24 cellular contexts compared by ENCODE assay signal in the genomic region with DNA sequence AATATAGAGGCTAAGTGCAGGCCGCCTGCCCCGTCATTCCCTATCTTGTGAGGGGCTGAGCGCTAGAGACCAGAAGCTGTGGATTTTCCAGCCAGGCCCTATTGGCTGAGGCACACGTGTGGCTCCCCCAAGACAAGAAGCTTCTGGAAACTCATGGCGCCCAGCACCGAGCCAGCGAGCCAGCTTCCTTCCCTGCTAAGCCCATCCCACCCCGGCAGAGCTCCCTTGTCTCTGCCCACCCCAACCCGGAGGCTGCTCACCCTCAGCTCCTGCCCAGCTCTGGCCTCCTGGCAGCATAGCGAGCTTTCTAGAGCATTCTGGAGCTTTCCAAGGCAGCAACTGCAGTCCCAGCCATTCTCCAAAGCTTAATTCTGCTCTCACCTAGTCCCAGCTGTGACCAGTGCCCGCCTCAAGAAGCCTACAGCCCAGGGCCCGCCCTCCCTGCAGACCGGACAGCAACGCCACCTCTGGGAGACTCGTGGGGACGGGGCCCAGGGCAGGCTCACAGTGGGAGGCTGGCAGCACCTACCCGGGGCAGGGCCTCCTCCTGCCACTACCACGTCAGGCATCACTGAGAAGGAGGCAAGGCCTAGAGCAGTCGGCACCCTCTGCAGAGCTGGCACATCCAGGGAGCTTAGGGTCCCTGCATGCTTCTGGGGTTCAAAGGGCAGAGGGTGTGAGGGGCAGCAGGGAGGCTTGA. TPM values are rescaled to one million over a fixed set of nuclear protein-coding genes. Genes with fewer than 3 reads are reported as not detected.
DNase-seq lines count a peak whose midpoint lies in the region; ATAC-seq, FAIRE-seq and TF ChIP-seq lines count a peak whose summit lies in the region.
"Had no signal": no experiment of that assay in that cellular context is flagged by ENCODE, and none has a peak within 500 bp of the region (broad histone marks: within the 10 kb centered on the region; RNA-seq: fewer than 3 reads in every experiment).

No MANE protein-coding gene starts in this region.

- peak overlapping the region; percentile 7 for H2BK120ac ChIP-seq in H1 (replicated peaks; ENCODE audit: low read depth, low read length)

- DNase-seq in Right ventricle myocardium superior, result peak; percentile 40
- no peak for DNase-seq in left cardiac atrium
- DNase-seq in H1 (ENCODE audit: low read depth in 1 of 2, low spot score in 2 of 2), result no peak
- no peak for DNase-seq in H54 (ENCODE audit: insufficient read length, low spot score)
- DNase-seq in lower leg skin (ENCODE audit: low spot score in 2 of 2), result no peak
- DNase-seq: CD4-positive, alpha-beta T cell; COR-L47; DND-41; HFFc6; KBM-7; MM.1S; NCI-H1048; NCI-H1436; NCI-H187 treated with DMSO at 0.1 percent for 48 hours; NCI-H2107; NCI-H526 treated with DMSO at 0.1 percent for 48 hours; SHP77 treated with DMSO at 0.1 percent for 48 hours; SW 1271 had no signal

- ATAC-seq in Right ventricle myocardium superior (ENCODE audit: poor library complexity) (no peak), left cardiac atrium (no peak), HG02588 (IDR thresholded peaks at IDR 0.05; ENCODE audit: unreplicated experiment) (no peak)
- ATAC-seq: GM12878, HepG2 had no signal

- no peak for TF ChIP-seq RAD21 in H1 (IDR thresholded peaks at IDR 0.05 in 1 of 2, conservative IDR thresholded peaks at IDR 0.05 in 1 of 2; ENCODE audit: low read depth in 2 of 2, low read length in 2 of 2)

- H3K4ac ChIP-seq in H1 (replicated peaks; ENCODE audit: insufficient read length, low read depth, low read length), result no peak overlapping the region

- H3K27ac ChIP-seq in HEK293 (ENCODE audit: extremely low read depth, low read depth, low read length), result no peak overlapping the region
- H3K27ac ChIP-seq in H1 (ENCODE audit: low read depth, low read length), result no peak overlapping the region
- H3K27ac ChIP-seq: SK-N-MC had no signal

- 0 out of 2 replicates have a peak overlapping the region, but pooled peaks have one; percentile 48 for H2AK5ac ChIP-seq in H1 (ENCODE audit: low read depth, low read length)

- no peak for TF ChIP-seq POLR2A in H1 (IDR thresholded peaks at IDR 0.05; ENCODE audit: control extremely low read depth in 1 of 2, low read depth in 2 of 2, low read length in 2 of 2)
- TF ChIP-seq POLR2A in H54 (IDR thresholded peaks at IDR 0.05; ENCODE audit: low read depth, low read length), result no peak
- TF ChIP-seq POLR2A in lower leg skin (IDR thresholded peaks at IDR 0.05), result no peak

- no peak overlapping the region for H3K23ac ChIP-seq in H1 (ENCODE audit: insufficient read length)

- no peaks in the 10 kb centered on the region for H3K79me2 ChIP-seq in H1 (ENCODE audit: control insufficient read depth in 1 of 2, insufficient read depth in 2 of 2, low read length in 2 of 2)

- H2AFZ ChIP-seq in H1 (ENCODE audit: low read length), result no peak overlapping the region

- H3K18ac ChIP-seq in H1 (ENCODE audit: extremely low read depth, low read length), result peak overlapping the region; percentile 41

- no peaks in the 10 kb centered on the region for H3K79me1 ChIP-seq in H1 (ENCODE audit: low read depth, low read length)

- H4K91ac ChIP-seq in H1 (replicated peaks; ENCODE audit: insufficient read length, low read length), result peak overlapping the region; percentile 15

- H2BK20ac ChIP-seq in H1 (ENCODE audit: low read length), result peak overlapping the region; percentile 88; the same call in 1 of the 2 replicates

- H4K20me1 ChIP-seq in H1 (replicated peaks in 1 of 2; ENCODE audit: control insufficient read depth in 1 of 2, insufficient read depth in 2 of 2, low read length in 2 of 2), result no peaks in the 10 kb centered on the region

- H3K4me2 ChIP-seq in H1 (ENCODE audit: insufficient read depth in 1 of 2, low read depth in 2 of 2, low read length in 2 of 2), result 0 out of 4 replicates have a peak overlapping the region, but pooled peaks of 1 of the 2 experiments have one; percentile 16

- TF ChIP-seq EP300 in H1 (IDR thresholded peaks at IDR 0.05; ENCODE audit: borderline replicate concordance in 1 of 2, low read depth in 2 of 2, low read length in 2 of 2), result no peak

- H4K5ac ChIP-seq in H1 (ENCODE audit: insufficient read length, low read depth, low read length), result peak overlapping the region; percentile 29

- H3K56ac ChIP-seq in H1 (replicated peaks; ENCODE audit: insufficient read length, low read depth, low read length), result no peak overlapping the region

- peak overlapping the region; percentile 50 for H2BK15ac ChIP-seq in H1 (ENCODE audit: low read length)

- CTCF ChIA-PET in HEK293 (lab: Yijun Ruan, JAX), result interaction anchor here (0.6 to 2.5 kb wide), 13 partner anchors 10 to 895 kb away, joined by 3 to 11 read pairs (median 4); no protein-coding TSS in a partner anchor
- CTCF ChIA-PET in H1 (lab: Charles Lee; ENCODE audit: partially characterized antibody), result interaction anchor here (0.6 to 3.1 kb wide), 24 partner anchors 10 to 347 kb away, joined by 3 to 16 read pairs (median 4); no protein-coding TSS in a partner anchor

- WGBS in H1 (ENCODE audit: extremely low coverage in 1 of 2, insufficient coverage in 1 of 2, insufficient read length in 1 of 2, insufficient replicate concordance in 2 of 2, low coverage in 1 of 2, low lambda C conversion rate in 2 of 2, missing lambda C conversion rate in 1 of 2), 2 experiments, result 84% methylated on average over 18 of the region's 19 CpGs; no CpG with 5 or more reads in 1 of the 2 experiments
- WGBS in lower leg skin, 2 donors, result 72 to 80% methylated on average over 18 to 19 of the region's 19 CpGs

- H4K8ac ChIP-seq in H1 (ENCODE audit: extremely low read depth, insufficient read depth, low read length), result peak overlapping the region; percentile 28; the same call in 1 of the 2 replicates

- H3K36me3 ChIP-seq in HEK293 (ENCODE audit: control insufficient read depth in 2 of 2, insufficient read depth in 1 of 2, low read length in 2 of 2), result no peaks in the 10 kb centered on the region
- no peaks in the 10 kb centered on the region for H3K36me3 ChIP-seq in H1 (ENCODE audit: control insufficient read depth in 2 of 4, insufficient read depth in 4 of 4, low read length in 3 of 4)

- H3K9ac ChIP-seq in H1 (replicated peaks in 1 of 4; ENCODE audit: extremely low read depth in 1 of 4, low read depth in 3 of 4, low read length in 3 of 4), result no peak overlapping the region

- TF ChIP-seq CTCF in HEK293 (tag by site-specific recombination; IDR thresholded peaks at IDR 0.05), result no peak
- TF ChIP-seq CTCF in H1 (IDR thresholded peaks at IDR 0.05; ENCODE audit: control extremely low read depth in 1 of 3, insufficient read depth in 1 of 3, low read depth in 1 of 3, low read length in 3 of 3), result no peak
- TF ChIP-seq CTCF in lower leg skin (IDR thresholded peaks at IDR 0.05), result no peak

- H3K4me3 ChIP-seq in HEK293 (ENCODE audit: low read depth, low read length) (no peak overlapping the region), H1 (ENCODE audit: extremely low read depth in 1 of 4, insufficient read depth in 2 of 4, low read depth in 3 of 4, low read length in 4 of 4) (no peak overlapping the region), lower leg skin (ENCODE audit: low read depth, poor library complexity, severe bottlenecking) (no peak overlapping the region)
- H3K4me3 ChIP-seq: GM12878, SK-N-MC had no signal

- no peaks in the 10 kb centered on the region for H3K4me1 ChIP-seq in HEK293 (ENCODE audit: control insufficient read depth, insufficient read depth, low read length)
- peaks cover 3 to 21% (median 13%) of the 10 kb centered on the region in 4 experiments for H3K4me1 ChIP-seq in H1 (replicated peaks in 1 of 4; ENCODE audit: control insufficient read depth in 3 of 4, insufficient read depth in 4 of 4, low read length in 3 of 4)

- H2BK12ac ChIP-seq in H1 (ENCODE audit: low read depth, low read length), result peak overlapping the region; percentile 82; the same call in 1 of the 2 replicates

- H3K9me3 ChIP-seq in HEK293 (ENCODE audit: control insufficient read depth, insufficient read depth, low read depth, low read length) (no peaks in the 10 kb centered on the region), H1 (ENCODE audit: insufficient read depth in 2 of 2, low read depth in 1 of 2, low read length in 1 of 2) (no peaks in the 10 kb centered on the region)

- FAIRE-seq in H1 (lab: Jason Lieb, UNC) (no peak), H54 (lab: Jason Lieb, UNC) (no peak)
- FAIRE-seq: A204.1, GM12878, HepG2 had no signal

- no peak overlapping the region for H3K14ac ChIP-seq in H1 (ENCODE audit: insufficient read length)

- peaks cover 2% of the 10 kb centered on the region; the same call in 1 of the 2 replicates for H3K23me2 ChIP-seq in H1 (ENCODE audit: low read depth, low read length)

- H2BK5ac ChIP-seq in H1 (ENCODE audit: low read depth, low read length), result peak overlapping the region; percentile 90; the same call in 1 of the 2 replicates

- intact Hi-C loops in Right ventricle myocardium superior (cut with DNase I), result no loop called here
- intact Hi-C loops in left cardiac atrium (cut with DNase I), result loop anchor here in 1 of 2 donors (5.0 to 10.0 kb wide), 2 partner anchors 57 to 140 kb away; no protein-coding TSS in a partner anchor
- intact Hi-C loops in lower leg skin (cut with DNase I; ENCODE audit: low total_unique reads), result no loop called here

- H3K27me3 ChIP-seq in H1 (replicated peaks in 1 of 4; ENCODE audit: control insufficient read depth in 3 of 4, extremely low read depth in 1 of 4, insufficient read depth in 3 of 4, low read length in 3 of 4), result no peaks in the 10 kb centered on the region; a peak in 1 of 7 replicates

- POLR2A ChIA-PET in HEK293 (lab: Yijun Ruan, JAX), result no interaction called here
- POLR2A ChIA-PET in H1 (lab: Charles Lee; ENCODE audit: partially characterized antibody), result no interaction called here

RNA-seq across cellular contexts. Expression of a gene that starts 23.2 kb away (rescaled TPM):
- total RNA-seq in Right ventricle myocardium superior, result 16.4 TPM
- total RNA-seq in left cardiac atrium, result 10 to 100 TPM; 21.6 to 23.4 TPM
- total RNA-seq in H1 (2021; fragmentation: NEBNext Ultra II Directional; extraction: Animal tissue kit (Norgen Biotek cat#: 25700)), result 34.9 and 35.3 TPM in 2 replicates
- polyA plus RNA-seq in H1 (2011; rRNA removed), result 22.3 and 36.1 TPM in 2 replicates
- polyA plus RNA-seq in H1 (2011; cell fraction: cytosol; rRNA removed), result 29.7 TPM
- 51.9 TPM for polyA plus RNA-seq in H1 (2011; cell fraction: nucleus; rRNA removed)
- 27.3 to 39.7 TPM (median 36.4 TPM) in 4 replicates for polyA plus RNA-seq in H1 (2012, experiment 1 of 2)
- polyA plus RNA-seq in H1 (2012, experiment 2 of 2), result 42.5 TPM
- 22.7 TPM for polyA plus RNA-seq in H1 (2013, experiment 1 of 2)
- 22.4 TPM for polyA plus RNA-seq in H1 (2013, experiment 2 of 2)
- 16.0 TPM in 2 replicates for polyA minus RNA-seq in H1 (2011; rRNA and poly(A)+ RNA removed)
- 31.0 TPM for polyA minus RNA-seq in H1 (2011; cell fraction: cytosol; rRNA and poly(A)+ RNA removed)
- polyA minus RNA-seq in H1 (2011; cell fraction: nucleus; rRNA and poly(A)+ RNA removed), result 33.8 TPM
- 10 to 100 TPM; 52.3 to 62.9 (median 55.1) TPM for total RNA-seq in lower leg skin

RNA-seq across cellular contexts. Expression of a gene that starts 46.8 kb away (rescaled TPM):
- 30.8 TPM for total RNA-seq in Right ventricle myocardium superior
- total RNA-seq in left cardiac atrium, result 10 to 100 TPM; 28.6 to 38.5 TPM
- total RNA-seq in H1 (2021; fragmentation: NEBNext Ultra II Directional; extraction: Animal tissue kit (Norgen Biotek cat#: 25700)), result 13.6 and 14.0 TPM in 2 replicates
- polyA plus RNA-seq in H1 (2011; rRNA removed), result 8.3 and 14.9 TPM in 2 replicates
- polyA plus RNA-seq in H1 (2011; cell fraction: cytosol; rRNA removed), result 10.8 TPM
- polyA plus RNA-seq in H1 (2011; cell fraction: nucleus; rRNA removed), result 16.7 TPM
- 6.6 to 9.5 TPM (median 8.4 TPM) in 4 replicates for polyA plus RNA-seq in H1 (2012, experiment 1 of 2)
- polyA plus RNA-seq in H1 (2012, experiment 2 of 2), result 5.6 TPM
- 6.3 TPM for polyA plus RNA-seq in H1 (2013, experiment 1 of 2)
- polyA plus RNA-seq in H1 (2013, experiment 2 of 2), result 6.3 TPM
- 6.4 and 8.3 TPM in 2 replicates for polyA minus RNA-seq in H1 (2011; rRNA and poly(A)+ RNA removed)
- 12.7 TPM for polyA minus RNA-seq in H1 (2011; cell fraction: cytosol; rRNA and poly(A)+ RNA removed)
- 10.0 TPM for polyA minus RNA-seq in H1 (2011; cell fraction: nucleus; rRNA and poly(A)+ RNA removed)
- total RNA-seq in lower leg skin, result 10 to 100 TPM in 3 of 4 donors, 1 to 10 TPM in 1; 9.1 to 17.3 (median 13.4) TPM
